ENCODE assay signal across 21 cellular contexts in the genomic region with DNA sequence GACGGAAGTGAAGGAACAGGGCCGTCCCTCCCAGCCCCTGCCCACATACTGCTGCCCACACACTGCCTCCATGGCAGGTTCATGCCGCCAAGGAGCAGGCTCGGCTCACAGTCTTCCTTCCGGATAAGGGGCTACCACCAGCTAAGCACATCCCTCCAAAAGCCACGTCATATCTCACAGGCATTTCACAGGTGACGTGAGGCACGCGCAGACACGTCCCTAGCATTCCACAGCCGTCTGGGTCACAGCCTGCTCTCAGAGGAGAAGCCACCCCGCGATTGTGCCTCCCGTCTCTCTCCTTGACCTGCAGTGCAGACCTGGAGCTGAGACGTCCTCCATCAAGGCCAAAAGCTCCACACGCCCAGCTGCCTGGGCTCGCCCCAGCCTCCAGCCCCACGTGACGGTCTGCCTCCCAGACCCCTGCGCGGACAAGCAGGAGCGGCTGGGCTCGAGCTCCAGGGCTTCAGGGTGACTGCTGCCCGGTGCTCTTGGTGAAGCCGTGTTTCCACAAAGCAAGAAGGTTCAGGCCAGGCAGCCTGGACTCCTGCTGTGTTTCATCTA.
"Had no signal": no experiment of that assay in that cellular context is flagged by ENCODE, and none has a peak within 500 bp of the region (broad histone marks: within the 10 kb centered on the region; RNA-seq: fewer than 3 reads in every experiment).

No MANE protein-coding gene starts in this region.

- H3K36me3 ChIP-seq: vagina had no signal

- H3K27me3 Mint-ChIP-seq: activated B cell treated with CpG ODN at 0.5 μM for 24 hours; activated CD4-positive, alpha-beta T cell treated with anti-CD3 and anti-CD28 coated beads, Interleukin-2, amount 10 ng/mL, durations not matched to agents 7 days and 5 days; activated naive CD8-positive, alpha-beta T cell treated with anti-CD3 and anti-CD28 coated beads for 36 hours; brain; progenitor cell of endocrine pancreas; stimulated activated naive B cell treated with anti-CD40 and anti-IgM and Interleukin-4, amounts not matched to agents 10 μg/mL and 1 μg/mL and 100 μg/mL, for 72 hours had no signal

- H3K27me3 ChIP-seq: gastroesophageal sphincter, tibial artery, vagina had no signal

- DNase-seq: activated B cell treated with CpG ODN at 0.5 μM for 24 hours; activated CD4-positive, alpha-beta T cell treated with anti-CD3 and anti-CD28 coated beads, Interleukin-2, amount 10 ng/mL, durations not matched to agents 7 days and 5 days; activated naive CD8-positive, alpha-beta T cell treated with anti-CD3 and anti-CD28 coated beads for 36 hours; cortex of kidney; effector CD8-positive, alpha-beta T cell; left colon; midbrain; nucleus accumbens; stimulated activated CD4-positive, alpha-beta T cell treated with anti-CD3 and anti-CD28 coated beads, Interleukin-15, amount 100 ng/mL, for 24 hours; stimulated activated CD4-positive, alpha-beta T cell treated with anti-CD3 and anti-CD28 coated beads, Interleukin-4, amount 100 ng/mL, for 1 hour; stimulated activated naive B cell treated with anti-CD40 and anti-IgM and Interleukin-4, amounts not matched to agents 10 μg/mL and 1 μg/mL and 100 μg/mL, for 72 hours; T-helper 2 cell; tibial artery had no signal

- H3K27ac Mint-ChIP-seq: activated B cell treated with CpG ODN at 0.5 μM for 24 hours; activated naive CD8-positive, alpha-beta T cell treated with anti-CD3 and anti-CD28 coated beads for 36 hours; progenitor cell of endocrine pancreas; stimulated activated naive B cell treated with anti-CD40 and anti-IgM and Interleukin-4, amounts not matched to agents 10 μg/mL and 1 μg/mL and 100 μg/mL, for 72 hours had no signal

- H3K4me3 Mint-ChIP-seq: activated B cell treated with CpG ODN at 0.5 μM for 24 hours; activated CD4-positive, alpha-beta T cell treated with anti-CD3 and anti-CD28 coated beads, Interleukin-2, amount 10 ng/mL, durations not matched to agents 7 days and 5 days; activated naive CD8-positive, alpha-beta T cell treated with anti-CD3 and anti-CD28 coated beads for 36 hours; brain; stimulated activated naive B cell treated with anti-CD40 and anti-IgM and Interleukin-4, amounts not matched to agents 10 μg/mL and 1 μg/mL and 100 μg/mL, for 72 hours had no signal

- ATAC-seq: gastroesophageal sphincter; left colon; right cardiac atrium; stimulated activated naive B cell treated with anti-CD40 and anti-IgM and Interleukin-4, amounts not matched to agents 10 μg/mL and 1 μg/mL and 100 μg/mL, for 72 hours had no signal

- H3K27ac ChIP-seq: tibial artery, vagina had no signal

- H3K9me3 ChIP-seq: gastroesophageal sphincter, tibial artery, vagina had no signal

- FAIRE-seq: TTC549 had no signal

- H3K9me3 Mint-ChIP-seq: activated CD4-positive, alpha-beta T cell treated with anti-CD3 and anti-CD28 coated beads, Interleukin-2, amount 10 ng/mL, durations not matched to agents 7 days and 5 days had no signal

- H3K4me3 ChIP-seq: gastroesophageal sphincter, lung, skin epidermis, tibial artery, vagina had no signal
